In the genomic region with DNA sequence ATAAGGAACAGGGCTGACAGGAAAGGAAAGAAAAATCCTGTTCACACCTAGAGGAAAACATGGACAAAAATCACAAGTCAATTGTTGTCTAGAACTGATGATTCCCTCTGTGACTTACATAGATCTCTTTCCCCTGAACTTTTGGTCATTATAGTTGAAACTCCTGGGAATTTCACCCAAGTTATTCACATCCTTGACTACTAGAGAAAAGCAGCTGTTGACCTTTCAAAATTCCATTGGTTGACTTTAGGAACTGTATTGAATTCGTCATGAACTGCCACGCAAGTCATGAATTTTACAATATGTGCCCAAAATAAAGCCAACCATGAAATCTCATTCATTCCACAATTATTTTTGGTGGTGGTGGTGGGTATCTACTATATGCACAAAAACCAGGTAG, we compare ENCODE assay signal across 16 cellular contexts.
DNase-seq lines count a peak whose midpoint lies in the region; ATAC-seq and TF ChIP-seq lines count a peak whose summit lies in the region.
"Had no signal": no experiment of that assay in that cellular context is flagged by ENCODE, and none has a peak within 500 bp of the region (broad histone marks: within the 10 kb centered on the region; RNA-seq: fewer than 3 reads in every experiment).

No MANE protein-coding gene starts in this region.

- DNase-seq in LHCN-M2 (ENCODE audit: low read depth) (peak; percentile 96), WTC11 (ENCODE audit: low spot score) (no peak), fibroblast of mammary gland (ENCODE audit: low read depth) (peak; percentile 59), UCSD-AML1 (lab: John Stamatoyannopoulos, UW; ENCODE audit: unreplicated experiment) (no peak)
- no peak for DNase-seq in stimulated activated naive CD8-positive, alpha-beta T cell treated with anti-CD3 and anti-CD28 coated beads, Interleukin-15, Interleukin-2, amounts not matched to agents 100 U/mL and 50 U/mL, for 24 hours
- DNase-seq: BE2C; CD4-positive, alpha-beta T cell; H9; MG63; NCI-H1092 treated with DMSO at 0.1 percent for 48 hours; NCI-H2227 treated with DMSO at 0.1 percent for 48 hours; NCI-H524; SHP77 treated with DMSO at 0.1 percent for 48 hours had no signal

- no peak overlapping the region for H3K4me3 Mint-ChIP-seq in WTC11
- H3K4me3 Mint-ChIP-seq: CD4-positive, alpha-beta T cell; H9 had no signal

- H3K27me3 Mint-ChIP-seq in WTC11 (ENCODE audit: low read depth) = no peaks in the 10 kb centered on the region
- H3K27me3 Mint-ChIP-seq: CD4-positive, alpha-beta T cell had no signal

- peaks cover 59% of the 10 kb centered on the region for H3K4me1 ChIP-seq in skeletal muscle satellite cell (ENCODE audit: control insufficient read depth, insufficient read depth, low read length)

- peak overlapping the region; percentile 76; the same call in 1 of the 2 replicates for H3K27ac Mint-ChIP-seq in WTC11
- H3K27ac Mint-ChIP-seq: CD4-positive, alpha-beta T cell had no signal

- CTCF ChIA-PET in WTC11 (lab: Charles Lee) = interaction anchor here (0.9 to 1.0 kb wide), 2 partner anchors 12 to 23 kb away, joined by 4 to 6 read pairs; no protein-coding TSS in a partner anchor

- TF ChIP-seq CTCF in WTC11 (IDR thresholded peaks at IDR 0.05) (no peak), fibroblast of mammary gland (conservative IDR thresholded peaks at IDR 0.05; ENCODE audit: control insufficient read depth, insufficient read depth, low read depth, low read length) (no peak)

- POLR2A ChIA-PET in WTC11 (lab: Charles Lee) = interaction anchor here (0.7 kb wide), 1 partner anchor 222 kb away, joined by 5 read pairs; a partner anchor contains a TSS

- no peaks in the 10 kb centered on the region for H3K27me3 ChIP-seq in skeletal muscle satellite cell (ENCODE audit: control insufficient read depth, insufficient read depth, low read length)
- H3K27me3 ChIP-seq: BE2C, MG63 had no signal

- no peaks in the 10 kb centered on the region for H3K36me3 Mint-ChIP-seq in WTC11

- ATAC-seq in WTC11 (no peak), HG03460 (IDR thresholded peaks at IDR 0.05; ENCODE audit: unreplicated experiment) (no peak)
- no peak for ATAC-seq in stimulated activated naive CD8-positive, alpha-beta T cell treated with anti-CD3 and anti-CD28 coated beads, Interleukin-15, Interleukin-2, amounts not matched to agents 100 U/mL and 50 U/mL, for 24 hours

- H3K4me2 ChIP-seq in skeletal muscle satellite cell (ENCODE audit: low read length) = peak overlapping the region; percentile 27
- H3K4me2 ChIP-seq: KMS-11 had no signal

- H3K9me3 ChIP-seq in skeletal muscle satellite cell (replicated peaks; ENCODE audit: low read length) = no peaks in the 10 kb centered on the region
- H3K9me3 ChIP-seq: BE2C, MG63 had no signal

- no peaks in the 10 kb centered on the region for H3K36me3 ChIP-seq in skeletal muscle satellite cell (ENCODE audit: insufficient read depth, low read length)
- H3K36me3 ChIP-seq: BE2C, MG63 had no signal

- H3K4me1 Mint-ChIP-seq in WTC11 = peaks cover 86% of the 10 kb centered on the region

- H3K9ac ChIP-seq in skeletal muscle satellite cell (ENCODE audit: low read depth, low read length) = peak overlapping the region; percentile 8
- H3K9ac ChIP-seq: KMS-11 had no signal

- no peak overlapping the region for H3K4me3 ChIP-seq in fibroblast of mammary gland (ENCODE audit: control insufficient read depth, low read depth, low read length)
- no peak overlapping the region for H3K4me3 ChIP-seq in skeletal muscle satellite cell (ENCODE audit: low read length)
- H3K4me3 ChIP-seq: MG63 had no signal

- H3K9me3 Mint-ChIP-seq in WTC11 = no peaks in the 10 kb centered on the region
- H3K9me3 Mint-ChIP-seq: CD4-positive, alpha-beta T cell; H9 had no signal

TF ChIP-seq in WTC11, 78 proteins besides CTCF, POLR2A, EP300 and RAD21:
- TF ChIP-seq, protein P1, sequence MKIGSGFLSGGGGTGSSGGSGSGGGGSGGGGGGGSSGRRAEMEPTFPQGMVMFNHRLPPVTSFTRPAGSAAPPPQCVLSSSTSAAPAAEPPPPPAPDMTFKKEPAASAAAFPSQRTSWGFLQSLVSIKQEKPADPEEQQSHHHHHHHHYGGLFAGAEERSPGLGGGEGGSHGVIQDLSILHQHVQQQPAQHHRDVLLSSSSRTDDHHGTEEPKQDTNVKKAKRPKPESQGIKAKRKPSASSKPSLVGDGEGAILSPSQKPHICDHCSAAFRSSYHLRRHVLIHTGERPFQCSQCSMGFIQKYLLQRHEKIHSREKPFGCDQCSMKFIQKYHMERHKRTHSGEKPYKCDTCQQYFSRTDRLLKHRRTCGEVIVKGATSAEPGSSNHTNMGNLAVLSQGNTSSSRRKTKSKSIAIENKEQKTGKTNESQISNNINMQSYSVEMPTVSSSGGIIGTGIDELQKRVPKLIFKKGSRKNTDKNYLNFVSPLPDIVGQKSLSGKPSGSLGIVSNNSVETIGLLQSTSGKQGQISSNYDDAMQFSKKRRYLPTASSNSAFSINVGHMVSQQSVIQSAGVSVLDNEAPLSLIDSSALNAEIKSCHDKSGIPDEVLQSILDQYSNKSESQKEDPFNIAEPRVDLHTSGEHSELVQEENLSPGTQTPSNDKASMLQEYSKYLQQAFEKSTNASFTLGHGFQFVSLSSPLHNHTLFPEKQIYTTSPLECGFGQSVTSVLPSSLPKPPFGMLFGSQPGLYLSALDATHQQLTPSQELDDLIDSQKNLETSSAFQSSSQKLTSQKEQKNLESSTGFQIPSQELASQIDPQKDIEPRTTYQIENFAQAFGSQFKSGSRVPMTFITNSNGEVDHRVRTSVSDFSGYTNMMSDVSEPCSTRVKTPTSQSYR (CRISPR knock-in tag; IDR thresholded peaks at IDR 0.05) = no peak

Comparison
In these comparisons a context has a peak if more than half of its experiments do, and no peak if none do; other contexts are left out.
1. DNase-seq: peak in LHCN-M2 (single experiment) and fibroblast of mammary gland (single experiment); none in WTC11 (single experiment), UCSD-AML1 (single experiment) and stimulated activated naive CD8-positive, alpha-beta T cell treated with anti-CD3 and anti-CD28 coated beads, Interleukin-15, Interleukin-2, amounts not matched to agents 100 U/mL and 50 U/mL, for 24 hours (single experiment).